ENCODE assay signal across 8 cellular contexts in genomic region chr2:84904151-84904550, GRCh38. TPM values are rescaled to one million over a fixed set of nuclear protein-coding genes. Genes with fewer than 3 reads are reported as not detected.
DNase-seq lines count a peak whose midpoint lies in the region; ATAC-seq, FAIRE-seq and TF ChIP-seq lines count a peak whose summit lies in the region.

No MANE protein-coding gene starts in this region.

- peak overlapping the region; percentile 95 to 98 for H3K4me3 Mint-ChIP-seq in effector memory CD8-positive, alpha-beta T cell
- H3K4me3 Mint-ChIP-seq in progenitor cell of endocrine pancreas (ENCODE audit: low read depth) = peak overlapping the region; percentile 82

- TF ChIP-seq POLR2A in Peyer's patch (IDR thresholded peaks at IDR 0.05) = no peak

- H3K27ac ChIP-seq in DOHH2 (ENCODE audit: low read depth, low read length) (no peak overlapping the region), Peyer's patch (peak overlapping the region; percentile 95 to 99 (median 97))

- H3K4me1 Mint-ChIP-seq in effector memory CD8-positive, alpha-beta T cell (ENCODE audit: low read depth in 2 of 2) = peaks cover 30% of the 10 kb centered on the region in 2 donors
- H3K4me1 Mint-ChIP-seq in progenitor cell of endocrine pancreas (ENCODE audit: low read depth) = peaks cover 17% of the 10 kb centered on the region

- no peaks in the 10 kb centered on the region for H3K9me2 ChIP-seq in DOHH2 (replicated peaks; ENCODE audit: control insufficient read depth, low read length)

- H3K27me3 Mint-ChIP-seq in effector memory CD8-positive, alpha-beta T cell = no peaks in the 10 kb centered on the region
- H3K27me3 Mint-ChIP-seq in progenitor cell of endocrine pancreas = peaks cover 24% of the 10 kb centered on the region

- H3K27ac Mint-ChIP-seq in effector memory CD8-positive, alpha-beta T cell = peak overlapping the region in 1 of 2 donors; percentile 75
- no peak overlapping the region for H3K27ac Mint-ChIP-seq in progenitor cell of endocrine pancreas

- H3K27me3 ChIP-seq in DOHH2 (ENCODE audit: control insufficient read depth, low read length) (peaks cover 4% of the 10 kb centered on the region; the same call in 1 of the 2 replicates), Peyer's patch (no peaks in the 10 kb centered on the region)

- H3K4me2 ChIP-seq in DOHH2 (ENCODE audit: low read length) = peak overlapping the region; percentile 73; the same call in 1 of the 2 replicates

- peaks cover 1% of the 10 kb centered on the region in 2 donors for H3K9me3 Mint-ChIP-seq in effector memory CD8-positive, alpha-beta T cell
- H3K9me3 Mint-ChIP-seq in progenitor cell of endocrine pancreas (ENCODE audit: low read depth) = peaks cover 4% of the 10 kb centered on the region

- no peak for ATAC-seq in effector memory CD8-positive, alpha-beta T cell (replicated peaks)

- H3K9me3 ChIP-seq in DOHH2 (ENCODE audit: control insufficient read depth, insufficient read depth, low read length) (peaks cover 1% of the 10 kb centered on the region; the same call in 1 of the 2 replicates), Peyer's patch (no peaks in the 10 kb centered on the region)

- H3K4me1 ChIP-seq in DOHH2 (ENCODE audit: control insufficient read depth, low read length) (peaks cover 24% of the 10 kb centered on the region), Peyer's patch (peaks cover 0 to 5% (median under 1%) of the 10 kb centered on the region in 4 donors)

- H3K36me3 ChIP-seq in DOHH2 (ENCODE audit: control insufficient read depth, low read length) = peaks cover 33% of the 10 kb centered on the region
- peaks cover 0 to 4% (median 0%) of the 10 kb centered on the region in 3 donors for H3K36me3 ChIP-seq in Peyer's patch

- peak overlapping the region; percentile 97; the same call in 1 of the 2 replicates for H3K4me3 ChIP-seq in DOHH2 (ENCODE audit: low read length)
- peak overlapping the region in 1 of 4 donors; percentile 77 for H3K4me3 ChIP-seq in Peyer's patch

- DNase-seq in Peyer's patch = no peak
- DNase-seq in effector memory CD8-positive, alpha-beta T cell = no peak
- DNase-seq in progenitor cell of endocrine pancreas (ENCODE audit: low spot score, unreplicated experiment) = no peak
- no peak for DNase-seq in Kasumi-1 (lab: John Stamatoyannopoulos, UW)
- no peak for DNase-seq in NCI-H2227 (lab: John Stamatoyannopoulos, UW; ENCODE audit: unreplicated experiment)
- DNase-seq in NCI-H446 (lab: John Stamatoyannopoulos, UW) = no peak
- no peak for DNase-seq in HTR-8/SVneo (ENCODE audit: insufficient read length, low spot score)

- peaks cover 21% of the 10 kb centered on the region for H3F3A ChIP-seq in DOHH2 (ENCODE audit: control insufficient read depth, insufficient read depth)

- no peak for TF ChIP-seq CTCF in DOHH2 (IDR thresholded peaks at IDR 0.05; ENCODE audit: low read depth, low read length, poor library complexity, severe bottlenecking)
- no peak for TF ChIP-seq CTCF in Peyer's patch (IDR thresholded peaks at IDR 0.05)
- no peak for TF ChIP-seq CTCF in progenitor cell of endocrine pancreas (IDR thresholded peaks at IDR 0.05; ENCODE audit: unreplicated experiment)

- peaks cover 38% of the 10 kb centered on the region for H3K36me3 Mint-ChIP-seq in effector memory CD8-positive, alpha-beta T cell (ENCODE audit: insufficient read depth)
- peaks cover 22% of the 10 kb centered on the region for H3K36me3 Mint-ChIP-seq in progenitor cell of endocrine pancreas (ENCODE audit: insufficient read depth)

- FAIRE-seq in HTR-8/SVneo (lab: Jason Lieb, UNC) = no peak

- peaks cover 8% of the 10 kb centered on the region; the same call in 1 of the 2 replicates for H4K20me1 ChIP-seq in DOHH2 (ENCODE audit: control insufficient read depth, insufficient read depth, low read depth, low read length)

- H3K79me2 ChIP-seq in DOHH2 (ENCODE audit: control insufficient read depth, low read length) = peaks cover 24% of the 10 kb centered on the region

RNA-seq across cellular contexts. Expression of gene TMSB10, which starts 1.3 kb away (rescaled TPM):
- total RNA-seq in Peyer's patch (1,000 to 10,000 TPM; 3,771 to 5,073 (median 4,495) TPM), progenitor cell of endocrine pancreas (2,013 and 2,136 TPM in 2 replicates)

RNA-seq across cellular contexts. Expression of gene TRABD2A, which starts 23.3 kb away (rescaled TPM):
- total RNA-seq in Peyer's patch (10 to 100 TPM; 32.2 to 85.4 (median 55.0) TPM), progenitor cell of endocrine pancreas (1.4 and 2.0 TPM in 2 replicates)

Comparison
In these comparisons a context has a peak if more than half of its experiments do, and no peak if none do; other contexts are left out.
1. RNA of gene TRABD2A, which starts 23.3 kb away (total RNA-seq): 32.2 to 85.4 TPM in Peyer's patch; 1.4 to 2.0 TPM in progenitor cell of endocrine pancreas; every median in the first group is over 10 times any median in the second.